Comparison of ENCODE assay signal across 15 cellular contexts in the genomic region with DNA sequence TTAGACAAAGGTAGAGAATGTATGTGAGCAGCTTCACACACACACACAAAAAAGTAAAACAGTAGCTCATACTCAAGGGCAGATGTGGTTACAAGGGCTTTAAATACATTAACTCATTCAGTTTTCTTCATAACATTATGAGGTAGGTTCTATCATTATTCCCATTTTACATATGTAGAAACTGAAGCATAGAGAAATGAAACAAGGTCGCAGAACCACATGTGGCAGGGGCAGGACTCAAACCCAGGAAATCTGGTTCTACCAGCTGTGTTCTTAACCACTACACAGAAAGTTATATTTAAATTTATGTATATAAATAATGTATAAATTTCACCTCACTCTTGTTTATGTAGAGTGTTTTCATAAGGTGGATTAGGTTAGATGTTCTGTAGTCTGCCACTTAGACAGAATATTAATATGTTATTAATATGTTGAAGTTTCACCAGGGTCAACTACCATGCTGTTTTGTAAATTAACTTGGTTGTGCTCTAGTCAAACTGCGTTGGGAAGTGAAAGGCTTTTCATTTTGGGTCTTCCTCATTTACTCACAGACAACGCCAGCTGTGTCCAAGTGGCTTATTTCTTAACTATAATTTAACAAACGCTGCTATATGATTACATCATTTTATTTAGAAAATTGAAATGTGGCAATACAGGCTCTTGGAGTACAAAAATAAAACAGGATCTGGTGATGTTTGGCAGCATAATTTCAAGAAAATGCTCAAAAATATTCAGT.
A peak's percentile ranks its signal among the peaks of the same experiment; 100 is the strongest.
DNase-seq lines count a peak whose midpoint lies in the region; ATAC-seq and TF ChIP-seq lines count a peak whose summit lies in the region.
"Had no signal": no experiment of that assay in that cellular context is flagged by ENCODE, and none has a peak within 500 bp of the region (broad histone marks: within the 10 kb centered on the region; RNA-seq: fewer than 3 reads in every experiment).

No MANE protein-coding gene starts in this region.

- dilution Hi-C loops in mammary epithelial cell (cut with HindIII; ENCODE audit: low sequenced_read_pairs) = no loop called here

- H3K79me2 ChIP-seq in mammary epithelial cell (ENCODE audit: insufficient read depth, low read length) = no peaks in the 10 kb centered on the region

- H3K4me2 ChIP-seq in mammary epithelial cell (ENCODE audit: insufficient read depth, low read depth, low read length) = no peak overlapping the region

- no TSS peak for BruUV-seq in mammary epithelial cell (replicated peaks; lab: Mats Ljungman, UMichigan)

- CTCF ChIA-PET in mammary epithelial cell (lab: Charles Lee; ENCODE audit: low non-redundant PET) = no interaction called here

- H3K36me3 ChIP-seq in gastroesophageal sphincter (no peaks in the 10 kb centered on the region), mammary epithelial cell (ENCODE audit: insufficient read depth, low read length) (no peaks in the 10 kb centered on the region), breast epithelium (no peaks in the 10 kb centered on the region)

- ATAC-seq in GM18907 (IDR thresholded peaks at IDR 0.05; ENCODE audit: unreplicated experiment) = peak; percentile 90
- ATAC-seq in GM21717 (IDR thresholded peaks at IDR 0.05; ENCODE audit: unreplicated experiment) = peak; percentile 85
- ATAC-seq in HG03280 (IDR thresholded peaks at IDR 0.05; ENCODE audit: unreplicated experiment) = peak; percentile 58
- ATAC-seq in gastroesophageal sphincter = peak; percentile 48
- no peak for ATAC-seq in stimulated activated naive CD8-positive, alpha-beta T cell treated with anti-CD3 and anti-CD28 coated beads, Interleukin-15, Interleukin-2, amounts not matched to agents 100 U/mL and 50 U/mL, for 24 hours
- ATAC-seq: activated CD4-positive, alpha-beta T cell treated with anti-CD3 and anti-CD28 coated beads for 36 hours; natural killer cell treated with Interleukin-12 subunit alpha and Interleukin-12 subunit beta and Interleukin-15 and Interleukin-18, amount 100 ng/mL, for 72 hours; stimulated activated memory B cell treated with anti-CD40 and anti-IgM and Interleukin-4, amounts not matched to agents 10 μg/mL and 1 μg/mL and 100 μg/mL, for 72 hours had no signal

- H3K9ac ChIP-seq in mammary epithelial cell (ENCODE audit: insufficient read depth, low read length) = no peak overlapping the region

- H2AFZ ChIP-seq in mammary epithelial cell (ENCODE audit: low read depth, low read length) = no peak overlapping the region

- DNase-seq in mammary epithelial cell (no peak), breast epithelium (ENCODE audit: low spot score in 2 of 2) (no peak), ACHN (no peak)
- no peak for DNase-seq in stimulated activated naive CD8-positive, alpha-beta T cell treated with anti-CD3 and anti-CD28 coated beads, Interleukin-15, Interleukin-2, amounts not matched to agents 100 U/mL and 50 U/mL, for 24 hours
- DNase-seq: activated CD4-positive, alpha-beta T cell treated with anti-CD3 and anti-CD28 coated beads for 36 hours; activated naive CD4-positive, alpha-beta T cell treated with Interleukin-2 at 50 U/mL for 16 hours; CD4-positive, CD25-positive, alpha-beta regulatory T cell; NCI-H446 treated with DMSO at 0.1 percent for 48 hours had no signal

- no peaks in the 10 kb centered on the region for H4K20me1 ChIP-seq in mammary epithelial cell (ENCODE audit: insufficient read depth, low read length)

- 59 to 94% methylated on average over 4 of the region's 4 CpGs for WGBS in gastroesophageal sphincter (ENCODE audit: low coverage in 1 of 2), 2 donors
- 70% methylated on average over 4 of the region's 4 CpGs for WGBS in mammary epithelial cell (ENCODE audit: low coverage, missing lambda C conversion rate)

- no peak for TF ChIP-seq EP300 in gastroesophageal sphincter (IDR thresholded peaks at IDR 0.05)

- H3K4me3 ChIP-seq in gastroesophageal sphincter = no peak overlapping the region
- no peak overlapping the region for H3K4me3 ChIP-seq in mammary epithelial cell (replicated peaks in 1 of 3; ENCODE audit: insufficient read depth in 1 of 3, low read depth in 2 of 3, low read length in 3 of 3)
- no peak overlapping the region for H3K4me3 ChIP-seq in breast epithelium
- H3K4me3 ChIP-seq: SK-N-MC had no signal

- TF ChIP-seq POLR2A in gastroesophageal sphincter (IDR thresholded peaks at IDR 0.05) (no peak), breast epithelium (IDR thresholded peaks at IDR 0.05) (no peak)

- in situ Hi-C loops in mammary epithelial cell (cut with MboI; ENCODE audit: low sequenced_read_pairs in 2 of 2) (no loop called here), ACHN (cut with HindIII; ENCODE audit: low pct_ligation_motif_present, low pct_unique_long_range_greater_than_20kb, low sequenced_read_pairs) (no loop called here)

- H3K27ac ChIP-seq in gastroesophageal sphincter (no peak overlapping the region), mammary epithelial cell (ENCODE audit: insufficient read depth, low read depth, low read length) (no peak overlapping the region), breast epithelium (no peak overlapping the region)
- H3K27ac ChIP-seq: SK-N-MC had no signal

- no peaks in the 10 kb centered on the region for H3K27me3 ChIP-seq in gastroesophageal sphincter
- no peaks in the 10 kb centered on the region for H3K27me3 ChIP-seq in mammary epithelial cell (ENCODE audit: insufficient read depth, low read length)
- no peaks in the 10 kb centered on the region for H3K27me3 ChIP-seq in breast epithelium

- intact Hi-C loops in mammary epithelial cell (cut with micrococcal nuclease) = no loop called here
- intact Hi-C loops in breast epithelium (cut with DNase I; ENCODE audit: low total_unique reads) = no loop called here

- no peaks in the 10 kb centered on the region for H3K9me3 ChIP-seq in gastroesophageal sphincter
- no peaks in the 10 kb centered on the region for H3K9me3 ChIP-seq in mammary epithelial cell (replicated peaks; ENCODE audit: insufficient read depth, low read length)
- H3K9me3 ChIP-seq in breast epithelium = no peaks in the 10 kb centered on the region

- TF ChIP-seq CTCF in gastroesophageal sphincter (IDR thresholded peaks at IDR 0.05) (no peak), mammary epithelial cell (conservative IDR thresholded peaks at IDR 0.05 in 1 of 2, IDR thresholded peaks at IDR 0.05 in 1 of 2; ENCODE audit: extremely low read depth in 1 of 2, insufficient read depth in 1 of 2, low read depth in 1 of 2, low read length in 2 of 2) (no peak), breast epithelium (IDR thresholded peaks at IDR 0.05) (no peak)

- peaks cover 0 to 12% (median 0%) of the 10 kb centered on the region in 3 donors for H3K4me1 ChIP-seq in gastroesophageal sphincter
- H3K4me1 ChIP-seq in mammary epithelial cell (ENCODE audit: insufficient read depth, low read length) = no peaks in the 10 kb centered on the region
- no peaks in the 10 kb centered on the region for H3K4me1 ChIP-seq in breast epithelium
